22 cellular contexts compared by ENCODE assay signal in the genomic region with DNA sequence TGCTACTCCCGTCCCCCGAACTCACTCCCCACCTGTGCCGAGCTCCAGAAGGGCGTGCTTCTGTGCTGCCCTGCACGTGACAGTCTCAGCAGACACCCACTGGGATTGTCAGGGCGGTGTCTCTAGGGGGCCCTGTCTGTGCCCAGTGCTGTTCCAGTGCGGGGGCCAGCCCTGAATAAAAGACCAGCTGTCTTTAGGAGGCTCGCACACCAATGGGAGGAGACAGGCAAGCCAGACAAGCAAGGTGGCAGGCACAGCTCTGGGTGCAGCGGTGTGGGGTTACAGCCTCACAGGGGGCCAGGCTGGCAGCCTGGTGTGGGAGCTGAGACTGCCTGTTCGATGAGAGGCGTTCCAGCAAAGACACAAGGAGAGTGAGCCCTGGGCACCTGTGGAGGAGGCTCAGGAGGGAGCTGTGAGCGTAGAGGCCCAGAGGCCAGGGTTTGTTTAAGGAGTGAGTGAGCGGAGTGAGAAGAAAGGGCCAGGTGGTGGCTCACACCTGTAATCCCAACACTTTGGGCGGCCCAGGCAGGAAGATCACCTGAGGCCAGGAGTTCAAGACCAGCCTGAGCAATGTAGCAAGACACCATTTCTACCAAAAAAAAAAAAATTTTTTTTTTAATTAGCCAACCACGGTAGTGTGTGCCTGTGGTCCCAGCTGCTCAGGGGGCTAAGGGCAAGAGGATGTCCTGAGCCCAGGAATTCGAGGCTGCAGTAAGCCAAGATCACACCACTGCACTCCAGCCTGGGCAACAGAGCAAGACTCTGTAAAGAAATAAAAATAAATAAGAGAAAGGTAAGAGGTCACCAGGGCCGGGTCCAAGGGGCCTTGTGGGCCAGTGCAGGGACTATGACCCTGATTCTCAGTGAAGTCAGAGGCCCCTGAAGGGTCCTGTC. TPM values are rescaled to one million over a fixed set of nuclear protein-coding genes. Genes with fewer than 3 reads are reported as not detected.
DNase-seq lines count a peak whose midpoint lies in the region; ATAC-seq and TF ChIP-seq lines count a peak whose summit lies in the region.
"Had no signal": no experiment of that assay in that cellular context is flagged by ENCODE, and none has a peak within 500 bp of the region (broad histone marks: within the 10 kb centered on the region; RNA-seq: fewer than 3 reads in every experiment).

No MANE protein-coding gene starts in this region.

- H3K4me3 Mint-ChIP-seq in endodermal cell: no peak overlapping the region
- H3K4me3 Mint-ChIP-seq: CD8-positive, alpha-beta memory T cell; HFFc6; IgD-negative memory B cell; T-helper 1 cell treated with Interleukin-12 subunit alpha and Interleukin-12 subunit beta and Interleukin-4 antibody, amounts not matched to agents 30 μg/mL and 1 μg/mL, for 36 hours had no signal

- TF ChIP-seq EP300 in Ishikawa (IDR thresholded peaks at IDR 0.05; ENCODE audit: borderline replicate concordance): no peak

- no peak for TF ChIP-seq RAD21 in Ishikawa (IDR thresholded peaks at IDR 0.05; ENCODE audit: low read depth)

- H3K27ac ChIP-seq in endodermal cell (ENCODE audit: low read depth, low read length): no peak overlapping the region
- H3K27ac ChIP-seq: 22Rv1 had no signal

- no peaks in the 10 kb centered on the region for H3K36me3 ChIP-seq in endodermal cell (ENCODE audit: control insufficient read depth, insufficient read depth, low read length)
- H3K36me3 ChIP-seq: BE2C had no signal

- H3K4me1 ChIP-seq in endodermal cell (ENCODE audit: control insufficient read depth, insufficient read depth, low read length): no peaks in the 10 kb centered on the region
- H3K4me1 ChIP-seq: BE2C had no signal

- no peak overlapping the region for H3K4me3 ChIP-seq in endodermal cell (ENCODE audit: low read length)

- H3K27me3 ChIP-seq in endodermal cell (ENCODE audit: control insufficient read depth, insufficient read depth, low read length, poor library complexity, severe bottlenecking): no peaks in the 10 kb centered on the region

- H3K36me3 Mint-ChIP-seq in endodermal cell (ENCODE audit: low read depth): no peaks in the 10 kb centered on the region
- H3K36me3 Mint-ChIP-seq: CD8-positive, alpha-beta memory T cell; IgD-negative memory B cell had no signal

- peaks cover 3% of the 10 kb centered on the region for H3K4me1 Mint-ChIP-seq in endodermal cell
- H3K4me1 Mint-ChIP-seq: CD8-positive, alpha-beta memory T cell; IgD-negative memory B cell had no signal

- H3K9ac ChIP-seq in endodermal cell (ENCODE audit: extremely low read depth, low read length, poor library complexity, severe bottlenecking): no peak overlapping the region

- H3K27me3 Mint-ChIP-seq in endodermal cell (ENCODE audit: insufficient read depth): no peaks in the 10 kb centered on the region
- H3K27me3 Mint-ChIP-seq: IgD-negative memory B cell had no signal

- no peak for ATAC-seq in HG02678 (IDR thresholded peaks at IDR 0.05; ENCODE audit: unreplicated experiment)
- ATAC-seq in GM19351 (IDR thresholded peaks at IDR 0.05; ENCODE audit: unreplicated experiment): no peak

- peak overlapping the region; percentile 69 for H3K27ac Mint-ChIP-seq in endodermal cell
- H3K27ac Mint-ChIP-seq: CD8-positive, alpha-beta memory T cell; HFFc6; IgD-negative memory B cell; T-helper 1 cell treated with Interleukin-12 subunit alpha and Interleukin-12 subunit beta and Interleukin-4 antibody, amounts not matched to agents 30 μg/mL and 1 μg/mL, for 36 hours had no signal

- DNase-seq in DMS153 (lab: John Stamatoyannopoulos, UW) (peak; percentile 66), DMS153 treated with DMSO at 0.1 percent for 48 hours (lab: John Stamatoyannopoulos, UW; ENCODE audit: unreplicated experiment) (no peak), NCI-H2171 treated with DMSO at 0.1 percent for 48 hours (lab: John Stamatoyannopoulos, UW) (peak; percentile 96), endodermal cell (no peak), RPMI8226 (no peak)
- DNase-seq: BE2C; CD8-positive, alpha-beta memory T cell; DMS 273 treated with DMSO at 0.1 percent for 48 hours; HFFc6; NCI-H1417 treated with DMSO at 0.1 percent for 48 hours; NCI-H226; NK-92 treated with Interleukin-12 subunit alpha and Interleukin-12 subunit beta, amount 100 ng/mL, for 24 hours; SIG-M5 had no signal

- no peak for TF ChIP-seq CTCF in endodermal cell (conservative IDR thresholded peaks at IDR 0.05)

- no peaks in the 10 kb centered on the region for H3K9me3 Mint-ChIP-seq in endodermal cell
- H3K9me3 Mint-ChIP-seq: CD8-positive, alpha-beta memory T cell; HFFc6; IgD-negative memory B cell; T-helper 1 cell treated with Interleukin-12 subunit alpha and Interleukin-12 subunit beta and Interleukin-4 antibody, amounts not matched to agents 30 μg/mL and 1 μg/mL, for 36 hours had no signal

- WGBS in endodermal cell (ENCODE audit: insufficient coverage in 1 of 2, insufficient read length in 1 of 2), 2 experiments: 91 to 95% methylated on average over 14 to 17 of the region's 17 CpGs

- H3K9me3 ChIP-seq in endodermal cell (ENCODE audit: control insufficient read depth, low read length): no peaks in the 10 kb centered on the region
- H3K9me3 ChIP-seq: BE2C had no signal

TF ChIP-seq in Ishikawa, 13 proteins besides CTCF, POLR2A, EP300 and RAD21:
- TF ChIP-seq CEBPB (IDR thresholded peaks at IDR 0.05): no peak
- TF ChIP-seq CREB1 (IDR thresholded peaks at IDR 0.05; ENCODE audit: low read depth): no peak
- TF ChIP-seq, protein P1, sequence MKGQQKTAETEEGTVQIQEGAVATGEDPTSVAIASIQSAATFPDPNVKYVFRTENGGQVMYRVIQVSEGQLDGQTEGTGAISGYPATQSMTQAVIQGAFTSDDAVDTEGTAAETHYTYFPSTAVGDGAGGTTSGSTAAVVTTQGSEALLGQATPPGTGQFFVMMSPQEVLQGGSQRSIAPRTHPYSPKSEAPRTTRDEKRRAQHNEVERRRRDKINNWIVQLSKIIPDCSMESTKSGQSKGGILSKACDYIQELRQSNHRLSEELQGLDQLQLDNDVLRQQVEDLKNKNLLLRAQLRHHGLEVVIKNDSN (IDR thresholded peaks at IDR 0.05): peak; percentile 40; the same call in 1 of the 2 replicates
- TF ChIP-seq, protein P2, sequence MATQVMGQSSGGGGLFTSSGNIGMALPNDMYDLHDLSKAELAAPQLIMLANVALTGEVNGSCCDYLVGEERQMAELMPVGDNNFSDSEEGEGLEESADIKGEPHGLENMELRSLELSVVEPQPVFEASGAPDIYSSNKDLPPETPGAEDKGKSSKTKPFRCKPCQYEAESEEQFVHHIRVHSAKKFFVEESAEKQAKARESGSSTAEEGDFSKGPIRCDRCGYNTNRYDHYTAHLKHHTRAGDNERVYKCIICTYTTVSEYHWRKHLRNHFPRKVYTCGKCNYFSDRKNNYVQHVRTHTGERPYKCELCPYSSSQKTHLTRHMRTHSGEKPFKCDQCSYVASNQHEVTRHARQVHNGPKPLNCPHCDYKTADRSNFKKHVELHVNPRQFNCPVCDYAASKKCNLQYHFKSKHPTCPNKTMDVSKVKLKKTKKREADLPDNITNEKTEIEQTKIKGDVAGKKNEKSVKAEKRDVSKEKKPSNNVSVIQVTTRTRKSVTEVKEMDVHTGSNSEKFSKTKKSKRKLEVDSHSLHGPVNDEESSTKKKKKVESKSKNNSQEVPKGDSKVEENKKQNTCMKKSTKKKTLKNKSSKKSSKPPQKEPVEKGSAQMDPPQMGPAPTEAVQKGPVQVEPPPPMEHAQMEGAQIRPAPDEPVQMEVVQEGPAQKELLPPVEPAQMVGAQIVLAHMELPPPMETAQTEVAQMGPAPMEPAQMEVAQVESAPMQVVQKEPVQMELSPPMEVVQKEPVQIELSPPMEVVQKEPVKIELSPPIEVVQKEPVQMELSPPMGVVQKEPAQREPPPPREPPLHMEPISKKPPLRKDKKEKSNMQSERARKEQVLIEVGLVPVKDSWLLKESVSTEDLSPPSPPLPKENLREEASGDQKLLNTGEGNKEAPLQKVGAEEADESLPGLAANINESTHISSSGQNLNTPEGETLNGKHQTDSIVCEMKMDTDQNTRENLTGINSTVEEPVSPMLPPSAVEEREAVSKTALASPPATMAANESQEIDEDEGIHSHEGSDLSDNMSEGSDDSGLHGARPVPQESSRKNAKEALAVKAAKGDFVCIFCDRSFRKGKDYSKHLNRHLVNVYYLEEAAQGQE (IDR thresholded peaks at IDR 0.05; ENCODE audit: low read depth): no peak

RNA-seq across cellular contexts. Expression of a gene that starts 48.2 kb away (rescaled TPM):
- 10 to 100 TPM; 47.7 to 64.7 TPM for total RNA-seq in endodermal cell
- 8.9 TPM for polyA plus RNA-seq in endodermal cell (2013, experiment 1 of 2)
- 8.4 TPM for polyA plus RNA-seq in endodermal cell (2013, experiment 2 of 2)
- total RNA-seq: CD8-positive, alpha-beta memory T cell; LHCN-M2; OCI-LY7 had no signal
- polyA plus RNA-seq: AG04450, IgD-negative memory B cell had no signal

Comparison
In these comparisons a context has a peak if more than half of its experiments do, and no peak if none do; other contexts are left out.
1. DNase-seq: peak in DMS153 (single experiment) and NCI-H2171 treated with DMSO at 0.1 percent for 48 hours (single experiment); none in DMS153 treated with DMSO at 0.1 percent for 48 hours (single experiment), endodermal cell (single experiment) and RPMI8226 (single experiment).